1 cellular context compared by ENCODE assay signal in the genomic region with DNA sequence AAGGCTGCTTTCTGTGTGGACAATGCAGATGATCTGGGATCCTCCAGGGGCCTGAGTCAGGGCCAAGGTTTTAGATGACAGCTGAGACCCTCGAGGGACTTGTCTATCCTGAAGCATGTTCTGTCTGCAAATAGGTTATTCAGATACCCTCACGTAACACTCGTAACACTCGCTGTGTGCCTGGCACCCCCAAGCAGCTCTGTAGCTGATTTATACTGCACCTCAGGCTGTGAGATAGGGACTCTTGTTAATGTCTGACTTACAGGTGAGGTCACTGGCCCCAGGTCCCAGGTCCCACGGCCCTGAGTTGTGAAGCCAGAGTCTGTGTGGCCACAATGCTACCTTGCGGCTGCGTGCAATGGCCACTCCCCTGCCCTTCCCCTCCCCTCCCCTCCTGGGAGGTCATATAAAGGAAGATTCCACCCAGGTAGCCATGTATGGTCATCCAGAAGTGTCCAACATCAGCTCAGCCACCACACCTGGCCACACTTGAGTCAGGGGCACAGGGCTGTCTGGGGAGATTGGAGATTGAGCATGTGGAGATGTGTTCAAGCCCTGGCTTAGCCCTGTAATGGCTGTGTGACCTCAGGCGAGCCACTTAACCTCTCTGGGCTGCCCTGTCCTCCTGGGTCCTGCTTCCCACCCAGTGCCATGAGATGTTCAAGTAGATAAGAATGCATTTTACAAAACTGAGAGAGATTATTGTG.
TF ChIP-seq lines count a peak whose summit lies in the region.

No MANE protein-coding gene starts in this region.

TF ChIP-seq in WTC11, 78 proteins besides CTCF, POLR2A, EP300 and RAD21 (continued from another document):
- TF ChIP-seq, protein P1, sequence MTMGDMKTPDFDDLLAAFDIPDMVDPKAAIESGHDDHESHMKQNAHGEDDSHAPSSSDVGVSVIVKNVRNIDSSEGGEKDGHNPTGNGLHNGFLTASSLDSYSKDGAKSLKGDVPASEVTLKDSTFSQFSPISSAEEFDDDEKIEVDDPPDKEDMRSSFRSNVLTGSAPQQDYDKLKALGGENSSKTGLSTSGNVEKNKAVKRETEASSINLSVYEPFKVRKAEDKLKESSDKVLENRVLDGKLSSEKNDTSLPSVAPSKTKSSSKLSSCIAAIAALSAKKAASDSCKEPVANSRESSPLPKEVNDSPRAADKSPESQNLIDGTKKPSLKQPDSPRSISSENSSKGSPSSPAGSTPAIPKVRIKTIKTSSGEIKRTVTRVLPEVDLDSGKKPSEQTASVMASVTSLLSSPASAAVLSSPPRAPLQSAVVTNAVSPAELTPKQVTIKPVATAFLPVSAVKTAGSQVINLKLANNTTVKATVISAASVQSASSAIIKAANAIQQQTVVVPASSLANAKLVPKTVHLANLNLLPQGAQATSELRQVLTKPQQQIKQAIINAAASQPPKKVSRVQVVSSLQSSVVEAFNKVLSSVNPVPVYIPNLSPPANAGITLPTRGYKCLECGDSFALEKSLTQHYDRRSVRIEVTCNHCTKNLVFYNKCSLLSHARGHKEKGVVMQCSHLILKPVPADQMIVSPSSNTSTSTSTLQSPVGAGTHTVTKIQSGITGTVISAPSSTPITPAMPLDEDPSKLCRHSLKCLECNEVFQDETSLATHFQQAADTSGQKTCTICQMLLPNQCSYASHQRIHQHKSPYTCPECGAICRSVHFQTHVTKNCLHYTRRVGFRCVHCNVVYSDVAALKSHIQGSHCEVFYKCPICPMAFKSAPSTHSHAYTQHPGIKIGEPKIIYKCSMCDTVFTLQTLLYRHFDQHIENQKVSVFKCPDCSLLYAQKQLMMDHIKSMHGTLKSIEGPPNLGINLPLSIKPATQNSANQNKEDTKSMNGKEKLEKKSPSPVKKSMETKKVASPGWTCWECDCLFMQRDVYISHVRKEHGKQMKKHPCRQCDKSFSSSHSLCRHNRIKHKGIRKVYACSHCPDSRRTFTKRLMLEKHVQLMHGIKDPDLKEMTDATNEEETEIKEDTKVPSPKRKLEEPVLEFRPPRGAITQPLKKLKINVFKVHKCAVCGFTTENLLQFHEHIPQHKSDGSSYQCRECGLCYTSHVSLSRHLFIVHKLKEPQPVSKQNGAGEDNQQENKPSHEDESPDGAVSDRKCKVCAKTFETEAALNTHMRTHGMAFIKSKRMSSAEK (CRISPR knock-in tag; IDR thresholded peaks at IDR 0.05; ENCODE audit: borderline replicate concordance), result no peak
- TF ChIP-seq, protein P2, sequence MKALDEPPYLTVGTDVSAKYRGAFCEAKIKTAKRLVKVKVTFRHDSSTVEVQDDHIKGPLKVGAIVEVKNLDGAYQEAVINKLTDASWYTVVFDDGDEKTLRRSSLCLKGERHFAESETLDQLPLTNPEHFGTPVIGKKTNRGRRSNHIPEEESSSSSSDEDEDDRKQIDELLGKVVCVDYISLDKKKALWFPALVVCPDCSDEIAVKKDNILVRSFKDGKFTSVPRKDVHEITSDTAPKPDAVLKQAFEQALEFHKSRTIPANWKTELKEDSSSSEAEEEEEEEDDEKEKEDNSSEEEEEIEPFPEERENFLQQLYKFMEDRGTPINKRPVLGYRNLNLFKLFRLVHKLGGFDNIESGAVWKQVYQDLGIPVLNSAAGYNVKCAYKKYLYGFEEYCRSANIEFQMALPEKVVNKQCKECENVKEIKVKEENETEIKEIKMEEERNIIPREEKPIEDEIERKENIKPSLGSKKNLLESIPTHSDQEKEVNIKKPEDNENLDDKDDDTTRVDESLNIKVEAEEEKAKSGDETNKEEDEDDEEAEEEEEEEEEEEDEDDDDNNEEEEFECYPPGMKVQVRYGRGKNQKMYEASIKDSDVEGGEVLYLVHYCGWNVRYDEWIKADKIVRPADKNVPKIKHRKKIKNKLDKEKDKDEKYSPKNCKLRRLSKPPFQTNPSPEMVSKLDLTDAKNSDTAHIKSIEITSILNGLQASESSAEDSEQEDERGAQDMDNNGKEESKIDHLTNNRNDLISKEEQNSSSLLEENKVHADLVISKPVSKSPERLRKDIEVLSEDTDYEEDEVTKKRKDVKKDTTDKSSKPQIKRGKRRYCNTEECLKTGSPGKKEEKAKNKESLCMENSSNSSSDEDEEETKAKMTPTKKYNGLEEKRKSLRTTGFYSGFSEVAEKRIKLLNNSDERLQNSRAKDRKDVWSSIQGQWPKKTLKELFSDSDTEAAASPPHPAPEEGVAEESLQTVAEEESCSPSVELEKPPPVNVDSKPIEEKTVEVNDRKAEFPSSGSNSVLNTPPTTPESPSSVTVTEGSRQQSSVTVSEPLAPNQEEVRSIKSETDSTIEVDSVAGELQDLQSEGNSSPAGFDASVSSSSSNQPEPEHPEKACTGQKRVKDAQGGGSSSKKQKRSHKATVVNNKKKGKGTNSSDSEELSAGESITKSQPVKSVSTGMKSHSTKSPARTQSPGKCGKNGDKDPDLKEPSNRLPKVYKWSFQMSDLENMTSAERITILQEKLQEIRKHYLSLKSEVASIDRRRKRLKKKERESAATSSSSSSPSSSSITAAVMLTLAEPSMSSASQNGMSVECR (CRISPR knock-in tag; IDR thresholded peaks at IDR 0.05; ENCODE audit: borderline replicate concordance), result no peak
- TF ChIP-seq GABPB1 (CRISPR knock-in tag; IDR thresholded peaks at IDR 0.05) (no peak), JAZF1 (CRISPR knock-in tag; IDR thresholded peaks at IDR 0.05) (no peak), TCF7 (CRISPR knock-in tag; IDR thresholded peaks at IDR 0.05; ENCODE audit: low read depth) (no peak), JUN (CRISPR knock-in tag; IDR thresholded peaks at IDR 0.05) (no peak), SMAD4 (CRISPR knock-in tag; IDR thresholded peaks at IDR 0.05) (no peak), RORB (CRISPR knock-in tag; IDR thresholded peaks at IDR 0.05) (no peak)
- TF ChIP-seq, protein P3, sequence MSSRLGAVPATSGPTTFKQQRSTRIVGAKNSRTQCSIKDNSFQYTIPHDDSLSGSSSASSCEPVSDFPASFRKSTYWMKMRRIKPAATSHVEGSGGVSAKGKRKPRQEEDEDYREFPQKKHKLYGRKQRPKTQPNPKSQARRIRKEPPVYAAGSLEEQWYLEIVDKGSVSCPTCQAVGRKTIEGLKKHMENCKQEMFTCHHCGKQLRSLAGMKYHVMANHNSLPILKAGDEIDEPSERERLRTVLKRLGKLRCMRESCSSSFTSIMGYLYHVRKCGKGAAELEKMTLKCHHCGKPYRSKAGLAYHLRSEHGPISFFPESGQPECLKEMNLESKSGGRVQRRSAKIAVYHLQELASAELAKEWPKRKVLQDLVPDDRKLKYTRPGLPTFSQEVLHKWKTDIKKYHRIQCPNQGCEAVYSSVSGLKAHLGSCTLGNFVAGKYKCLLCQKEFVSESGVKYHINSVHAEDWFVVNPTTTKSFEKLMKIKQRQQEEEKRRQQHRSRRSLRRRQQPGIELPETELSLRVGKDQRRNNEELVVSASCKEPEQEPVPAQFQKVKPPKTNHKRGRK (CRISPR knock-in tag; IDR thresholded peaks at IDR 0.05; ENCODE audit: borderline replicate concordance), result no peak
- TF ChIP-seq, protein P4, sequence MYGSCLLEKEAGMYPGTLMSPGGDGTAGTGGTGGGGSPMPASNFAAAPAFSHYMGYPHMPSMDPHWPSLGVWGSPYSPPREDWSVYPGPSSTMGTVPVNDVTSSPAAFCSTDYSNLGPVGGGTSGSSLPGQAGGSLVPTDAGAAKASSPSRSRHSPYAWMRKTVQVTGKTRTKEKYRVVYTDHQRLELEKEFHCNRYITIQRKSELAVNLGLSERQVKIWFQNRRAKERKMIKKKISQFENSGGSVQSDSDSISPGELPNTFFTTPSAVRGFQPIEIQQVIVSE (CRISPR knock-in tag; IDR thresholded peaks at IDR 0.05; ENCODE audit: borderline replicate concordance), result no peak
- TF ChIP-seq, protein P5, sequence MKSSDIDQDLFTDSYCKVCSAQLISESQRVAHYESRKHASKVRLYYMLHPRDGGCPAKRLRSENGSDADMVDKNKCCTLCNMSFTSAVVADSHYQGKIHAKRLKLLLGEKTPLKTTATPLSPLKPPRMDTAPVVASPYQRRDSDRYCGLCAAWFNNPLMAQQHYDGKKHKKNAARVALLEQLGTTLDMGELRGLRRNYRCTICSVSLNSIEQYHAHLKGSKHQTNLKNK (CRISPR knock-in tag; IDR thresholded peaks at IDR 0.05), result no peak
- TF ChIP-seq, protein P6, sequence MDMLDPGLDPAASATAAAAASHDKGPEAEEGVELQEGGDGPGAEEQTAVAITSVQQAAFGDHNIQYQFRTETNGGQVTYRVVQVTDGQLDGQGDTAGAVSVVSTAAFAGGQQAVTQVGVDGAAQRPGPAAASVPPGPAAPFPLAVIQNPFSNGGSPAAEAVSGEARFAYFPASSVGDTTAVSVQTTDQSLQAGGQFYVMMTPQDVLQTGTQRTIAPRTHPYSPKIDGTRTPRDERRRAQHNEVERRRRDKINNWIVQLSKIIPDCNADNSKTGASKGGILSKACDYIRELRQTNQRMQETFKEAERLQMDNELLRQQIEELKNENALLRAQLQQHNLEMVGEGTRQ (CRISPR knock-in tag; IDR thresholded peaks at IDR 0.05), result no peak
- TF ChIP-seq, protein P7, sequence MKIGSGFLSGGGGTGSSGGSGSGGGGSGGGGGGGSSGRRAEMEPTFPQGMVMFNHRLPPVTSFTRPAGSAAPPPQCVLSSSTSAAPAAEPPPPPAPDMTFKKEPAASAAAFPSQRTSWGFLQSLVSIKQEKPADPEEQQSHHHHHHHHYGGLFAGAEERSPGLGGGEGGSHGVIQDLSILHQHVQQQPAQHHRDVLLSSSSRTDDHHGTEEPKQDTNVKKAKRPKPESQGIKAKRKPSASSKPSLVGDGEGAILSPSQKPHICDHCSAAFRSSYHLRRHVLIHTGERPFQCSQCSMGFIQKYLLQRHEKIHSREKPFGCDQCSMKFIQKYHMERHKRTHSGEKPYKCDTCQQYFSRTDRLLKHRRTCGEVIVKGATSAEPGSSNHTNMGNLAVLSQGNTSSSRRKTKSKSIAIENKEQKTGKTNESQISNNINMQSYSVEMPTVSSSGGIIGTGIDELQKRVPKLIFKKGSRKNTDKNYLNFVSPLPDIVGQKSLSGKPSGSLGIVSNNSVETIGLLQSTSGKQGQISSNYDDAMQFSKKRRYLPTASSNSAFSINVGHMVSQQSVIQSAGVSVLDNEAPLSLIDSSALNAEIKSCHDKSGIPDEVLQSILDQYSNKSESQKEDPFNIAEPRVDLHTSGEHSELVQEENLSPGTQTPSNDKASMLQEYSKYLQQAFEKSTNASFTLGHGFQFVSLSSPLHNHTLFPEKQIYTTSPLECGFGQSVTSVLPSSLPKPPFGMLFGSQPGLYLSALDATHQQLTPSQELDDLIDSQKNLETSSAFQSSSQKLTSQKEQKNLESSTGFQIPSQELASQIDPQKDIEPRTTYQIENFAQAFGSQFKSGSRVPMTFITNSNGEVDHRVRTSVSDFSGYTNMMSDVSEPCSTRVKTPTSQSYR (CRISPR knock-in tag; IDR thresholded peaks at IDR 0.05), result no peak
